8 cellular contexts compared by ENCODE assay signal in the genomic region with DNA sequence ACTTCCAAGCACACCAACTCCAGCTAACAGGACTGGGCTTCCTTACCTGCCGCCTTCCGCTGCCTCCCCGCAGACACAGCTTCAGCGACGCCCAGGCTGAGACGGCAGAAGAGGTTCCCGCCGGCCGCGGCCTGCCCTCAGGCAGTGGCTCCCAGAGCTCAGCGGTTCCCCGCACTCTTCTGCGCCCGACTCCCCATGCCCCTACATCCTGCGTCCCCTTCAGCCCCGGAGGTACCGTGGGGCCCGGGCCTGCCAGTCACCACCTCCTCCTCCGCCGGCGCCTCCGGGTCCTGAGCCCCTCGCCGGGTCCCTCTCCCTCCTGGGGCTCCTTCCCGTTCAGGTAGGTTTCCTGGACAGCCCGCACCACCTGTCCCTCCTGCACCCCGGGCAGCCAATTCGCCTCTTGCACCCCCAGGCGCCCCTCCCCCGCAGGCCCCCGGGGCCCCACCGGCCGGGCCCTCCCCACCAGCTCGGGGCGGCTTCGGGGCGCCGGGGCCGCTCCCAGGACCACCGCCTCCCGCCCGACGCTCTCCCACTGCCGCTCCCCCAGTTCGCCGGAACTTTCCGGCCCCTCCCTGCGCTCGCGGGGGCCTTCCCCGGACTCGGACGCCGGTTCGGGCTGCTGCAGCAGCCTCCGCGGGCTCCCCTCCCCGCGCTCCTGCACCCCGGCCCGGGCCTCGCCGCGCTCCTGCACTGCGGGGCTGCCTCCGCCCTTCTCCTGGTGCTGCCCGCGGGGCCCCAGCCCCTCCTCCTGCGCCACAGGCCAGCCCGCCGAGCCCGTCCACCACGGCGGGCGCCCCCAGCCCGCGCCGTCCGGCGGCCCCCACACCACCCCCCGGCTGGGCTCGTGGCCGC.
DNase-seq lines count a peak whose midpoint lies in the region; ATAC-seq and FAIRE-seq lines count a peak whose summit lies in the region.

TNK2 (minus strand) TSS at position 113 of the 855 bp plus-strand sequence. CDS start 19,963 bp downstream, outside the sequence.

- no peaks in the 10 kb centered on the region for H3K9me3 Mint-ChIP-seq in T-helper 2 cell treated with Interferon-gamma antibody and Interleukin-4, amounts not matched to agents 5 μg/mL and 100 μg/mL, for 36 hours

- no peak for FAIRE-seq in RCC 7860 (lab: Jason Lieb, UNC)

- H3K4me1 Mint-ChIP-seq in T-helper 2 cell treated with Interferon-gamma antibody and Interleukin-4, amounts not matched to agents 5 μg/mL and 100 μg/mL, for 36 hours (ENCODE audit: low read depth), result peaks cover 38% of the 10 kb centered on the region

- peak; percentile 41 for DNase-seq in NK-92 treated with Interleukin-12 subunit alpha and Interleukin-12 subunit beta, amount 100 ng/mL, for 24 hours (lab: John Stamatoyannopoulos, UW)
- DNase-seq in NK-92 (lab: John Stamatoyannopoulos, UW; ENCODE audit: unreplicated experiment), result no peak
- peak; percentile 32 for DNase-seq in T-helper 2 cell treated with Interferon-gamma antibody and Interleukin-4, amounts not matched to agents 5 μg/mL and 100 μg/mL, for 36 hours (ENCODE audit: low spot score)
- peak in 8 of 61 donors; percentile 31 to 65 (median 54) for DNase-seq in caudate nucleus (lab: John Stamatoyannopoulos, UW)
- peak; percentile 64 for DNase-seq in left kidney (ENCODE audit: low read depth, low spot score)
- peak; percentile 30 for DNase-seq in stimulated activated CD8-positive, alpha-beta memory T cell treated with anti-CD3 and anti-CD28 coated beads, Interleukin-15, amount 100 ng/mL, for 24 hours (ENCODE audit: low read depth)
- DNase-seq in RCC 7860 (ENCODE audit: low spot score), result no peak

- peak within 1 kb of the TSS; percentile 99 for H3K4me3 Mint-ChIP-seq in T-helper 2 cell treated with Interferon-gamma antibody and Interleukin-4, amounts not matched to agents 5 μg/mL and 100 μg/mL, for 36 hours

- peak within 1 kb of the TSS; percentile 99 for H3K27ac Mint-ChIP-seq in T-helper 2 cell treated with Interferon-gamma antibody and Interleukin-4, amounts not matched to agents 5 μg/mL and 100 μg/mL, for 36 hours

- no peaks in the 10 kb centered on the region for H3K27me3 Mint-ChIP-seq in T-helper 2 cell treated with Interferon-gamma antibody and Interleukin-4, amounts not matched to agents 5 μg/mL and 100 μg/mL, for 36 hours (ENCODE audit: low read depth)

- H3K27ac ChIP-seq in caudate nucleus (ENCODE audit: low read depth, low read length), result peak within 1 kb of the TSS; percentile 17

- ATAC-seq in HG03139 (IDR thresholded peaks at IDR 0.05; ENCODE audit: unreplicated experiment), result peak; percentile 6

- H3K36me3 Mint-ChIP-seq in T-helper 2 cell treated with Interferon-gamma antibody and Interleukin-4, amounts not matched to agents 5 μg/mL and 100 μg/mL, for 36 hours (ENCODE audit: low read depth), result peaks cover 22% of the 10 kb centered on the region

Comparison
In these comparisons a context has a peak if more than half of its experiments do, and no peak if none do; other contexts are left out.
1. DNase-seq: peak in NK-92 treated with Interleukin-12 subunit alpha and Interleukin-12 subunit beta, amount 100 ng/mL, for 24 hours (single experiment), T-helper 2 cell treated with Interferon-gamma antibody and Interleukin-4, amounts not matched to agents 5 μg/mL and 100 μg/mL, for 36 hours (single experiment), left kidney (single experiment) and stimulated activated CD8-positive, alpha-beta memory T cell treated with anti-CD3 and anti-CD28 coated beads, Interleukin-15, amount 100 ng/mL, for 24 hours (single experiment); none in NK-92 (single experiment) and RCC 7860 (single experiment).